9 cellular contexts compared by ENCODE assay signal in the genomic region with DNA sequence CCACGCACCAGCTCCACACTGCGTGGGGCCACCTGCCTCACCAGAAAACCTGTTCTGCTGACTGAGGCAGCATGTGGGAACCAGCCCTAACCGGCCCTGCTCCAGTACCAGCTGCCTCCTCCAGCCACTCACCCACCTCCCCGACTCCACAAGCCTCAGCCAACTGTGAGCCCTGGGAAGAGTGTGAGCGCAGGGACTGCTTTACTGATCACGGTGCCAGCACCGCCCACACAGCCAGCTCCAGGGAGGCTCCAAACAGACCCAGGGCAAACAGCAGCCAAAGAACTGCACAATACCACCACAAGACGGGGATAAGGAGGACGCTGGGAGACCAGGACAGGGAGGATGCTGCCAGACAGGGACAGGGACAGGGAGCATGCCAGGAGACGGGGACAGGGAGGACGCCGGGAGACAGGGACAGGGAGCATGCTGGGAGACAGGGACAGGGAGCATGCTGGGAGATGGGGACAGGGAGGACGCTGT. TPM values are rescaled to one million over a fixed set of nuclear protein-coding genes. Genes with fewer than 3 reads are reported as not detected.
DNase-seq lines count a peak whose midpoint lies in the region; TF ChIP-seq lines count a peak whose summit lies in the region.
"Had no signal": no experiment of that assay in that cellular context is flagged by ENCODE, and none has a peak within 500 bp of the region (broad histone marks: within the 10 kb centered on the region; RNA-seq: fewer than 3 reads in every experiment).

No MANE protein-coding gene starts in this region.

- no peaks in the 10 kb centered on the region for H3K9me2 ChIP-seq in GM23248 (ENCODE audit: insufficient read depth)

- H3K36me3 ChIP-seq in GM23248 (ENCODE audit: low read depth) (0 out of 2 replicates have a peak, but pooled peaks cover 6% of the 10 kb centered on the region), prostate gland (no peaks in the 10 kb centered on the region)

- H3F3A ChIP-seq in GM23248 (ENCODE audit: insufficient read depth), result no peaks in the 10 kb centered on the region

- no peaks in the 10 kb centered on the region for H4K20me1 ChIP-seq in GM23248 (ENCODE audit: insufficient read depth)

- no peak overlapping the region for H3K27ac ChIP-seq in GM23248
- peak overlapping the region; percentile 53 to 57 for H3K27ac ChIP-seq in prostate gland

- no peak overlapping the region for H3K27ac Mint-ChIP-seq in activated T-cell treated with anti-CD3 and anti-CD28 coated beads, Interleukin-2, amount 50 U/mL, for 24 hours
- no peak overlapping the region for H3K27ac Mint-ChIP-seq in endothelial cell (ENCODE audit: unreplicated experiment)
- H3K27ac Mint-ChIP-seq: activated T-helper 17 cell treated with anti-CD3 and anti-CD28 coated beads, Interleukin-2, amount 50 U/mL, for 72 hours had no signal

- no peak for TF ChIP-seq CTCF in fibroblast of mammary gland (conservative IDR thresholded peaks at IDR 0.05; ENCODE audit: control insufficient read depth, insufficient read depth, low read depth, low read length)
- no peak for TF ChIP-seq CTCF in prostate gland (IDR thresholded peaks at IDR 0.05)
- TF ChIP-seq CTCF in endothelial cell (IDR thresholded peaks at IDR 0.05; ENCODE audit: unreplicated experiment), result no peak

- H3K27me3 Mint-ChIP-seq in activated T-cell treated with anti-CD3 and anti-CD28 coated beads, Interleukin-2, amount 50 U/mL, for 24 hours, result no peaks in the 10 kb centered on the region
- H3K27me3 Mint-ChIP-seq in endothelial cell (ENCODE audit: unreplicated experiment), result no peaks in the 10 kb centered on the region
- H3K27me3 Mint-ChIP-seq: activated T-helper 17 cell treated with anti-CD3 and anti-CD28 coated beads, Interleukin-2, amount 50 U/mL, for 72 hours had no signal

- TF ChIP-seq POLR2A in prostate gland (IDR thresholded peaks at IDR 0.05), result no peak

- 24 to 32% methylated on average over 12 to 13 of the region's 13 CpGs for WGBS in GM23248 (ENCODE audit: low coverage in 1 of 2, low lambda C conversion rate in 2 of 2, missing lambda C conversion rate in 2 of 2), 2 experiments
- 31% methylated on average over 12 of the region's 13 CpGs for WGBS in prostate gland

- H3K4me3 ChIP-seq in GM23248, result peak overlapping the region; percentile 39; the same call in 1 of the 2 replicates
- H3K4me3 ChIP-seq in fibroblast of mammary gland (ENCODE audit: control insufficient read depth, low read depth, low read length), result no peak overlapping the region
- peak overlapping the region; percentile 8 to 15 for H3K4me3 ChIP-seq in prostate gland

- in situ Hi-C loops in GM23248 (cut with MboI), result no loop called here

- peaks cover 11% of the 10 kb centered on the region for H3K9me3 Mint-ChIP-seq in activated T-cell treated with anti-CD3 and anti-CD28 coated beads, Interleukin-2, amount 50 U/mL, for 24 hours
- no peaks in the 10 kb centered on the region for H3K9me3 Mint-ChIP-seq in endothelial cell (ENCODE audit: unreplicated experiment)

- intact Hi-C loops in prostate gland (cut with DNase I), result no loop called here

- peak overlapping the region; percentile 39; the same call in 1 of the 2 replicates for H2AFZ ChIP-seq in GM23248

- peak overlapping the region; percentile 28 for H3K4me2 ChIP-seq in GM23248 (ENCODE audit: unreplicated experiment)

- H3K4me1 Mint-ChIP-seq in activated T-cell treated with anti-CD3 and anti-CD28 coated beads, Interleukin-2, amount 50 U/mL, for 24 hours (ENCODE audit: low read depth), result no peaks in the 10 kb centered on the region
- no peaks in the 10 kb centered on the region for H3K4me1 Mint-ChIP-seq in endothelial cell (ENCODE audit: unreplicated experiment)
- H3K4me1 Mint-ChIP-seq: activated T-helper 17 cell treated with anti-CD3 and anti-CD28 coated beads, Interleukin-2, amount 50 U/mL, for 72 hours had no signal

- no peak overlapping the region for H3K4me3 Mint-ChIP-seq in activated T-cell treated with anti-CD3 and anti-CD28 coated beads, Interleukin-2, amount 50 U/mL, for 24 hours
- no peak overlapping the region for H3K4me3 Mint-ChIP-seq in endothelial cell (ENCODE audit: unreplicated experiment)
- H3K4me3 Mint-ChIP-seq: activated T-helper 17 cell treated with anti-CD3 and anti-CD28 coated beads, Interleukin-2, amount 50 U/mL, for 72 hours had no signal

- no peak overlapping the region for H3K9ac ChIP-seq in GM23248

- H3K9me3 ChIP-seq in GM23248 (ENCODE audit: low read depth) (no peaks in the 10 kb centered on the region), prostate gland (no peaks in the 10 kb centered on the region)

- no peaks in the 10 kb centered on the region for H3K79me2 ChIP-seq in GM23248 (ENCODE audit: insufficient read depth)

- H3K36me3 Mint-ChIP-seq in activated T-cell treated with anti-CD3 and anti-CD28 coated beads, Interleukin-2, amount 50 U/mL, for 24 hours (ENCODE audit: low read depth), result peaks cover 75% of the 10 kb centered on the region
- peaks cover 41% of the 10 kb centered on the region for H3K36me3 Mint-ChIP-seq in endothelial cell (ENCODE audit: low read depth, unreplicated experiment)

- H3K4me1 ChIP-seq in GM23248 (ENCODE audit: insufficient read depth), result no peaks in the 10 kb centered on the region
- no peaks in the 10 kb centered on the region for H3K4me1 ChIP-seq in prostate gland (replicated peaks)

- DNase-seq in GM23248, result peak; percentile 63
- peak; percentile 63 for DNase-seq in NCI-H510A (lab: John Stamatoyannopoulos, UW)
- DNase-seq in fibroblast of mammary gland (ENCODE audit: low read depth), result peak; percentile 49
- DNase-seq in prostate gland (ENCODE audit: low spot score), result peak; percentile 56
- DNase-seq in activated T-cell treated with anti-CD3 and anti-CD28 coated beads, Interleukin-2, amount 50 U/mL, for 24 hours, result no peak
- DNase-seq in D341Med (ENCODE audit: low spot score), result no peak
- DNase-seq in AML-193 (lab: John Stamatoyannopoulos, UW), result no peak
- DNase-seq in endothelial cell (ENCODE audit: low spot score), result no peak

- H3K27me3 ChIP-seq in GM23248 (replicated peaks; ENCODE audit: insufficient read depth) (no peaks in the 10 kb centered on the region), prostate gland (replicated peaks; ENCODE audit: insufficient read depth) (no peaks in the 10 kb centered on the region)

RNA-seq across cellular contexts. Expression of a gene that starts 28.4 kb away (rescaled TPM):
- 46.5 and 50.2 TPM in 2 replicates for total RNA-seq in GM23248 (2014; rRNA removed; shearing (Covaris generic))
- 20.2 and 22.7 TPM in 2 replicates for polyA plus RNA-seq in GM23248 (2016; fragmentation: Nextera tagmentation; extraction: Ambion mirVana)
- total RNA-seq in prostate gland (10 to 100 TPM; 30.0 to 52.3 TPM), endothelial cell (ENCODE audit: unreplicated experiment) (35.9 TPM)

RNA-seq across cellular contexts. Expression of a gene that starts 30.2 kb away (rescaled TPM):
- total RNA-seq in GM23248 (2014; rRNA removed; shearing (Covaris generic)), result 48.1 and 70.4 TPM in 2 replicates
- polyA plus RNA-seq in GM23248 (2016; fragmentation: Nextera tagmentation; extraction: Ambion mirVana), result 29.3 and 30.4 TPM in 2 replicates
- 100 to 1,000 TPM; 114 to 128 TPM for total RNA-seq in prostate gland
- 105 TPM for total RNA-seq in endothelial cell (ENCODE audit: unreplicated experiment)

Comparison
In these comparisons a context has a peak if more than half of its experiments do, and no peak if none do; other contexts are left out.
1. DNase-seq: peak in GM23248 (single experiment), NCI-H510A (single experiment), fibroblast of mammary gland (single experiment) and prostate gland (single experiment); none in activated T-cell treated with anti-CD3 and anti-CD28 coated beads, Interleukin-2, amount 50 U/mL, for 24 hours (single experiment), D341Med (single experiment), AML-193 (0 of 2) and endothelial cell (single experiment).